Comparison of ENCODE assay signal across 13 cellular contexts in the genomic region with DNA sequence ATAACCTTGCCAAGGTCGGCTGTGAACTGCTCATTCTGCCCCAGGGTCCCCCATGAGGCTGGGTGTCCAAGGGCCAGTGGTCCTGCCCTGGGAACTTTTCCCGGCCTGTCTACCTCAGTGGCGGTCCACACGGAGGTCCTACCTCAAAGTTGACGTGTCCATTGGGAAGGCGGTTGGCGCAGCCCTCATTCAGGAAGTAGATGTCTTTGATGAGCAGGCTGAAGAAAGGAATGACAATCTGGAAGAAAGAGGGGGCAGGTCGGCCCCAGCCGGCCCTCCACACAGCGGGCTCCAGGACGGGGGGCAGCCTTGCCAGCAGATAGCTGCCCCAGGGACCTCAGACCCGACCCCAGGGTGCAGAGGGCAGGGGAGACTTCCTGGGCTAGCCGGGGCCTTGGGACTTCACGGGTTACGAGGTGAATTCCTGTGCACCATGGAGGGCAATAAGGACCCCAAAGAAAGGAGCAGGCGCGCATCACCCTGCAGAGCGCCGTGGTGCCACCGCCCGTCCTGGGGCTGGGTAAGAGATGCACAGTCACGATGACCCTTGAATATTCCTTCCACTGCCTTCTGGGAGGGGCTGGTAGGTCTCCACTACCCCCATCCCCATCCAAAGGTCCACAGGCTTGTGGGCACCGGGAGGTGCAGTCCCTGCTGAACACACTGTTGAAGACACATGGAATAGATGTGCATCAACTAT.
"Had no signal": no experiment of that assay in that cellular context is flagged by ENCODE, and none has a peak within 500 bp of the region (broad histone marks: within the 10 kb centered on the region; RNA-seq: fewer than 3 reads in every experiment).

No MANE protein-coding gene starts in this region.

- H3K9me3 ChIP-seq: ascending aorta, heart left ventricle, ovary, thyroid gland had no signal

- H3K4me1 Mint-ChIP-seq: activated naive CD8-positive, alpha-beta T cell treated with anti-CD3 and anti-CD28 coated beads, Interleukin-2, amount 50 U/mL, for 24 hours had no signal

- H3K27me3 ChIP-seq: ascending aorta, ovary, thyroid gland had no signal

- H3K27ac ChIP-seq: ascending aorta, heart left ventricle, ovary, skin epidermis, thyroid gland had no signal

- ATAC-seq: activated naive CD8-positive, alpha-beta T cell treated with anti-CD3 and anti-CD28 coated beads, Interleukin-2, amount 50 U/mL, for 24 hours; heart left ventricle; WTC11 had no signal

- H3K4me1 ChIP-seq: ascending aorta, heart left ventricle, thyroid gland had no signal

- H3K27ac Mint-ChIP-seq: activated naive CD8-positive, alpha-beta T cell treated with anti-CD3 and anti-CD28 coated beads, Interleukin-2, amount 50 U/mL, for 24 hours; activated T-helper 2 cell treated with anti-CD3 and anti-CD28 coated beads, Interferon-gamma antibody, Interleukin-2, Interleukin-4, amounts not matched to agents 10 μg/mL and 5 μg/mL and 100 μg/mL, durations not matched to agents 14 hours and 24 hours and 36 hours; memory B cell; nephron progenitor cell; T-helper 1 cell treated with Interleukin-12 subunit alpha and Interleukin-12 subunit beta and Interleukin-4 antibody, amounts not matched to agents 30 μg/mL and 1 μg/mL, for 36 hours; WTC11 had no signal

- H3K36me3 ChIP-seq: ascending aorta, heart left ventricle, ovary, thyroid gland had no signal

- H3K4me3 ChIP-seq: ascending aorta, heart left ventricle, ovary, skin epidermis, thyroid gland had no signal

- H3K4me3 Mint-ChIP-seq: activated naive CD8-positive, alpha-beta T cell treated with anti-CD3 and anti-CD28 coated beads, Interleukin-2, amount 50 U/mL, for 24 hours; memory B cell; nephron progenitor cell; T-helper 1 cell treated with Interleukin-12 subunit alpha and Interleukin-12 subunit beta and Interleukin-4 antibody, amounts not matched to agents 30 μg/mL and 1 μg/mL, for 36 hours; WTC11 had no signal

- H3K9me3 Mint-ChIP-seq: activated naive CD8-positive, alpha-beta T cell treated with anti-CD3 and anti-CD28 coated beads, Interleukin-2, amount 50 U/mL, for 24 hours; activated T-helper 2 cell treated with anti-CD3 and anti-CD28 coated beads, Interferon-gamma antibody, Interleukin-2, Interleukin-4, amounts not matched to agents 10 μg/mL and 5 μg/mL and 100 μg/mL, durations not matched to agents 14 hours and 24 hours and 36 hours; memory B cell; nephron progenitor cell; T-helper 1 cell treated with Interleukin-12 subunit alpha and Interleukin-12 subunit beta and Interleukin-4 antibody, amounts not matched to agents 30 μg/mL and 1 μg/mL, for 36 hours; WTC11 had no signal

- DNase-seq: activated CD4-positive, alpha-beta T cell treated with anti-CD3 and anti-CD28 coated beads for 48 hours; activated naive CD8-positive, alpha-beta T cell treated with anti-CD3 and anti-CD28 coated beads, Interleukin-2, amount 50 U/mL, for 24 hours; foreskin melanocyte; nephron progenitor cell; thyroid gland had no signal

- H3K36me3 Mint-ChIP-seq: memory B cell, WTC11 had no signal
